ENCODE assay signal across 10 cellular contexts in the genomic region with DNA sequence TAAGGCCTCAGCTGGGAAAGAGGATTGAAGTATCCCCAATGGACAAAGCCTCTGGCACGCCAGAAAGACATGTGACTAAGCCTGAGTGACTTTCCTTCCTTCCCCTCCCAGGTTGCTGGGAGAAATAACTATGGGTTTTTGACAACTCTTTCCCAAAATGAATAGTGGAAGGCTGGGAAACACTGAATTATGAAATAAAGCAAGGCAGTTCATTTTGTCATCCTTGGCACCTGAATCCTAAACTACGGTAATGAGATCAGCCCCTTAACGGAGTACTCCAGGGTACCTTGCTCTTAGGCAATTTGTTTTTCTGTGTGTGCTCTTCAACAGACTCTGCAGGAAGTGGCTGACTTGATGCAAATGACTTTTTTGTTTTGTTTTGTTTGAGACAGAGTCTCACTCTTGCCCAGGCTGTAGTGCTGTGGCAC.
A peak's percentile ranks its signal among the peaks of the same experiment; 100 is the strongest.
DNase-seq lines count a peak whose midpoint lies in the region; ATAC-seq and TF ChIP-seq lines count a peak whose summit lies in the region.
"Had no signal": no experiment of that assay in that cellular context is flagged by ENCODE, and none has a peak within 500 bp of the region (broad histone marks: within the 10 kb centered on the region; RNA-seq: fewer than 3 reads in every experiment).

No MANE protein-coding gene starts in this region.

- no peak for TF ChIP-seq POLR2A in body of pancreas (IDR thresholded peaks at IDR 0.05)

- no peaks in the 10 kb centered on the region for H3K27me3 ChIP-seq in body of pancreas

- ATAC-seq in HG03025 (IDR thresholded peaks at IDR 0.05; ENCODE audit: low FRiP score, unreplicated experiment) (peak; percentile 66), body of pancreas (peak; percentile 34)
- ATAC-seq: A549 had no signal

- no peaks in the 10 kb centered on the region for H3K36me3 ChIP-seq in body of pancreas (replicated peaks in 1 of 2; ENCODE audit: insufficient read depth in 1 of 2, low read depth in 2 of 2)

- H3K4me1 ChIP-seq in body of pancreas: no peaks in the 10 kb centered on the region
- H3K4me1 ChIP-seq: A549 had no signal

- intact Hi-C loops in body of pancreas (cut with DNase I): no loop called here

- no peak overlapping the region for H3K4me3 ChIP-seq in body of pancreas
- H3K4me3 ChIP-seq: A549, SK-N-MC had no signal

- peak overlapping the region in 2 of 4 donors; percentile 34 to 42 for H3K27ac ChIP-seq in body of pancreas
- H3K27ac ChIP-seq: A549, SK-N-MC had no signal

- TF ChIP-seq CTCF in body of pancreas (IDR thresholded peaks at IDR 0.05): no peak

- WGBS in body of pancreas, 2 donors: 70 to 82% methylated on average over 3 of the region's 3 CpGs

- no peaks in the 10 kb centered on the region for H3K9me3 ChIP-seq in body of pancreas
- H3K9me3 ChIP-seq: A549 had no signal

- peak; percentile 16 to 20 for DNase-seq in NCI-H526 (lab: John Stamatoyannopoulos, UW)
- no peak for DNase-seq in NCI-H526 treated with DMSO at 0.1 percent for 48 hours (lab: John Stamatoyannopoulos, UW)
- no peak for DNase-seq in body of pancreas
- peak; percentile 48 for DNase-seq in renal cortical epithelial cell (ENCODE audit: low read depth)
- DNase-seq in hippocampal formation (lab: John Stamatoyannopoulos, UW): no peak
- no peak for DNase-seq in activated effector memory CD4-positive, alpha-beta T cell treated with Interleukin-2 at 50 U/mL for 16 hours
- DNase-seq in T1000 (lab: John Stamatoyannopoulos, UW): no peak

Comparison
In these comparisons a context has a peak if more than half of its experiments do, and no peak if none do; other contexts are left out.
1. DNase-seq: peak in NCI-H526 (2 of 2) and renal cortical epithelial cell (single experiment); none in NCI-H526 treated with DMSO at 0.1 percent for 48 hours (single experiment), body of pancreas (0 of 4), hippocampal formation (0 of 2), activated effector memory CD4-positive, alpha-beta T cell treated with Interleukin-2 at 50 U/mL for 16 hours (single experiment) and T1000 (single experiment).